In the genomic region with DNA sequence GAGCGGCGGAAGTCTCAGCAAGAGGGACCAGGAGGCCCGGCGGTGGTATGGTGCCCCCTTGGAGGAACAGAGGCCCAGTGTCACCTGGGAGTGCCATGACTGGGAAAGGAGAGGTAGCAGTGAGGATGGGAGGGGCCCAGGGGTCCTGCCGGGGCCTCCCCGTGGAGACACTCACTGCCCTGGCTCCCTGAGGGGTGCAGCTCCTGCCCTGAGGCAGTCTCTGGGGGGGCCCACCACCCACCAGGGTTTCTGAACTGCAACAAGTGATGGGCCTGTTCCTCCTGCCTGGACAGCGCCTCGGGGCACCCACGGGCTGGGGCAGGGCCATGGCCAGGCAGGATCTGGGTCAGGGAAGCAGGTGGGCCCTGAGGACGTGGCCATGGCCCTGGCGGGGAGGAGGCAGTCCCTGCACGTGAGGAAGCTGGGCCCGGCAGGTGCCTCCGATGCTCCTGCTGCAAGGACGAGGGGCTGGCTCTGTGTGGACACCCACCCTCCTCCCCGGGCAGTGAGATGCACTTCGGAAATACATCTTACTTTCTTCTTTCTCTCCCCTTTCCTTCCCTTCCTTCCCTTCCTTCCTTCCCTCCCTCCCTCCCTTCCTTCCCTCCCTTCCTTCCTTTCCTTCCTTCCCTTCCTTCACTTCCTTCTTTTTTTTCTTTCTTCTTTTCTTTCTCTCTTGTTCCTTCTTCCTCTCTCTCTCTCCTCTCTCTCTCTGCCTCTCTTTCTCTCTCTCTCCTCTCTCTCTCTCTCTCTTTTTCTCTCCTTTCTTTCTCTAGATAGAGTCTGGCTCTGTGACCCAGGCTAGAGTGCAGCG, we compare ENCODE assay signal across 14 cellular contexts.
"Had no signal": no experiment of that assay in that cellular context is flagged by ENCODE, and none has a peak within 500 bp of the region (broad histone marks: within the 10 kb centered on the region; RNA-seq: fewer than 3 reads in every experiment).

No MANE protein-coding gene starts in this region.

- H3K27me3 ChIP-seq: brain microvascular endothelial cell had no signal

- H3K27ac Mint-ChIP-seq: type B pancreatic cell had no signal

- ATAC-seq: activated CD4-positive, CD25-positive, alpha-beta regulatory T cell treated with anti-CD3 and anti-CD28 coated beads, Interleukin-2, amount 50 U/mL, for 24 hours; activated T-cell treated with anti-CD3 and anti-CD28 coated beads, Interleukin-2, amount 50 U/mL, for 4 hours; foreskin keratinocyte; left ventricle myocardium superior had no signal

- H3K27ac ChIP-seq: brain microvascular endothelial cell, foreskin keratinocyte had no signal

- H3K36me3 Mint-ChIP-seq: type B pancreatic cell had no signal

- H3K4me3 Mint-ChIP-seq: activated T-cell treated with anti-CD3 and anti-CD28 coated beads, Interleukin-2, amount 50 U/mL, for 4 hours; type B pancreatic cell had no signal

- H3K4me1 ChIP-seq: foreskin keratinocyte had no signal

- DNase-seq: activated CD4-positive, alpha-beta T cell treated with anti-CD3 and anti-CD28 coated beads, Interleukin-2, amount 50 U/mL, for 4 hours; activated T-cell treated with anti-CD3 and anti-CD28 coated beads, Interleukin-2, amount 50 U/mL, for 4 hours; anterior cingulate cortex; brain microvascular endothelial cell; effector memory CD4-positive, alpha-beta T cell; foreskin keratinocyte; head of caudate nucleus; kidney glomerular epithelial cell; left ventricle myocardium superior; mesenchymal stem cell; stimulated activated naive CD4-positive, alpha-beta T cell; T-helper 9 cell had no signal

- H3K9me3 Mint-ChIP-seq: activated T-cell treated with anti-CD3 and anti-CD28 coated beads, Interleukin-2, amount 50 U/mL, for 4 hours; type B pancreatic cell had no signal

- H3K36me3 ChIP-seq: brain microvascular endothelial cell had no signal
